In genomic region chr11:129213261-129213660, GRCh38 we compare ENCODE assay signal across 30 cellular contexts.
"Had no signal": no experiment of that assay in that cellular context is flagged by ENCODE, and none has a peak within 500 bp of the region (broad histone marks: within the 10 kb centered on the region; RNA-seq: fewer than 3 reads in every experiment).

No MANE protein-coding gene starts in this region.

- H3K9me3 ChIP-seq: adrenal gland, ascending aorta, body of pancreas, breast epithelium had no signal

- H3K27ac ChIP-seq: adrenal gland, ascending aorta, body of pancreas, brain microvascular endothelial cell, breast epithelium, cardiac muscle cell had no signal

- H3K36me3 ChIP-seq: adrenal gland, ascending aorta, brain microvascular endothelial cell, breast epithelium, cardiac muscle cell had no signal

- H3K4me3 ChIP-seq: adrenal gland, ascending aorta, body of pancreas, breast epithelium, cardiac muscle cell had no signal

- H3K27me3 ChIP-seq: adrenal gland, ascending aorta, body of pancreas, brain microvascular endothelial cell, breast epithelium, cardiac muscle cell had no signal

- DNase-seq: activated effector memory CD4-positive, alpha-beta T cell treated with anti-CD3 and anti-CD28 coated beads, Interleukin-2, amount 50 U/mL, for 16 hours; activated effector memory CD4-positive, alpha-beta T cell treated with Interleukin-2 at 50 U/mL for 16 hours; activated gamma-delta T cell; activated gamma-delta T cell treated with Interleukin-2 at 50 U/mL for 16 hours; activated naive CD4-positive, alpha-beta T cell; activated naive CD4-positive, alpha-beta T cell treated with anti-CD3 and anti-CD28 coated beads for 36 hours; activated naive CD4-positive, alpha-beta T cell treated with anti-CD3 and anti-CD28 coated beads, Interleukin-2, amount 10 ng/mL, durations not matched to agents 7 days and 5 days; activated naive CD4-positive, alpha-beta T cell treated with anti-CD3 and anti-CD28 coated beads, Interleukin-2, amount 50 U/mL, for 16 hours; activated naive CD4-positive, alpha-beta T cell treated with Interleukin-2 at 50 U/mL for 16 hours; activated naive CD8-positive, alpha-beta T cell treated with anti-CD3 and anti-CD28 coated beads for 36 hours; activated naive CD8-positive, alpha-beta T cell treated with anti-CD3 and anti-CD28 coated beads, Interleukin-2, amount 10 ng/mL, durations not matched to agents 7 days and 5 days; activated naive CD8-positive, alpha-beta T cell treated with anti-CD3 and anti-CD28 coated beads, Interleukin-2, amount 50 U/mL, for 24 hours; activated T-cell treated with anti-CD3 and anti-CD28 coated beads, Interleukin-2, amount 50 U/mL, for 1 hour; activated T-cell treated with anti-CD3 and anti-CD28 coated beads, Interleukin-2, amount 50 U/mL, for 24 hours; activated T-cell treated with anti-CD3 and anti-CD28 coated beads, Interleukin-2, amount 50 U/mL, for 4 hours; activated T-cell treated with anti-CD3 and anti-CD28 coated beads, Interleukin-2, amount 50 U/mL, for 48 hours; activated T-cell treated with anti-CD3 and anti-CD28 coated beads, Interleukin-2, amount 50 U/mL, for 72 hours; adrenal gland; amniotic stem cell; amygdala; anterior cingulate cortex; aorta; body of pancreas; brain microvascular endothelial cell; caudate nucleus; central memory CD4-positive, alpha-beta T cell; cerebellar nuclear complex had no signal
